ENCODE assay signal across 1 cellular context in genomic region chr12:124994435-124994975, GRCh38.
TF ChIP-seq lines count a peak whose summit lies in the region.

No MANE protein-coding gene starts in this region.

TF ChIP-seq in HEK293, 187 proteins besides CTCF, POLR2A, EP300 and RAD21 (continued from another document):
- TF ChIP-seq ZBTB10 (tag by site-specific recombination; IDR thresholded peaks at IDR 0.05) (peak; percentile 24; the same call in 1 of the 2 replicates), ZNF76 (tag by site-specific recombination; IDR thresholded peaks at IDR 0.05; ENCODE audit: borderline replicate concordance, low read depth) (peak; percentile 36; the same call in 1 of the 2 replicates), ZNF341 (tag by site-specific recombination; IDR thresholded peaks at IDR 0.05; ENCODE audit: low read depth) (peak; percentile 71), ZNF837 (tag by site-specific recombination; IDR thresholded peaks at IDR 0.05) (no peak), ZNF664 (tag by site-specific recombination; IDR thresholded peaks at IDR 0.05) (no peak), ZNF623 (tag by site-specific recombination; IDR thresholded peaks at IDR 0.05) (0 out of 2 replicates have a peak, but pooled peaks have one; percentile 10), ZNF561 (tag by site-specific recombination; IDR thresholded peaks at IDR 0.05; ENCODE audit: borderline replicate concordance) (no peak), ZNF585B (tag by site-specific recombination; IDR thresholded peaks at IDR 0.05) (no peak), ZNF366 (tag by site-specific recombination; conservative IDR thresholded peaks at IDR 0.05) (0 out of 2 replicates have a peak, but pooled peaks have one; percentile 18), ZNF24 (tag by site-specific recombination; IDR thresholded peaks at IDR 0.05) (peak; percentile 47; the same call in 1 of the 2 replicates), ZBTB17 (tag by site-specific recombination; IDR thresholded peaks at IDR 0.05) (0 out of 2 replicates have a peak, but pooled peaks have one; percentile 11), ZNF335 (tag by site-specific recombination; conservative IDR thresholded peaks at IDR 0.05) (peak; percentile 63), ZBTB20 (tag by site-specific recombination; IDR thresholded peaks at IDR 0.05) (peak; percentile 62)
- TF ChIP-seq, protein P1, sequence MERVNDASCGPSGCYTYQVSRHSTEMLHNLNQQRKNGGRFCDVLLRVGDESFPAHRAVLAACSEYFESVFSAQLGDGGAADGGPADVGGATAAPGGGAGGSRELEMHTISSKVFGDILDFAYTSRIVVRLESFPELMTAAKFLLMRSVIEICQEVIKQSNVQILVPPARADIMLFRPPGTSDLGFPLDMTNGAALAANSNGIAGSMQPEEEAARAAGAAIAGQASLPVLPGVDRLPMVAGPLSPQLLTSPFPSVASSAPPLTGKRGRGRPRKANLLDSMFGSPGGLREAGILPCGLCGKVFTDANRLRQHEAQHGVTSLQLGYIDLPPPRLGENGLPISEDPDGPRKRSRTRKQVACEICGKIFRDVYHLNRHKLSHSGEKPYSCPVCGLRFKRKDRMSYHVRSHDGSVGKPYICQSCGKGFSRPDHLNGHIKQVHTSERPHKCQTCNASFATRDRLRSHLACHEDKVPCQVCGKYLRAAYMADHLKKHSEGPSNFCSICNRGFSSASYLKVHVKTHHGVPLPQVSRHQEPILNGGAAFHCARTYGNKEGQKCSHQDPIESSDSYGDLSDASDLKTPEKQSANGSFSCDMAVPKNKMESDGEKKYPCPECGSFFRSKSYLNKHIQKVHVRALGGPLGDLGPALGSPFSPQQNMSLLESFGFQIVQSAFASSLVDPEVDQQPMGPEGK (tag by site-specific recombination; IDR thresholded peaks at IDR 0.05): peak; percentile 53; the same call in 1 of the 2 replicates
